ENCODE assay signal across 8 cellular contexts in genomic region chr3:101381809-101382208, GRCh38.
A peak's percentile ranks its signal among the peaks of the same experiment; 100 is the strongest.
DNase-seq lines count a peak whose midpoint lies in the region; ATAC-seq, FAIRE-seq and TF ChIP-seq lines count a peak whose summit lies in the region.

No MANE protein-coding gene starts in this region.

- no peaks in the 10 kb centered on the region for H3K27me3 Mint-ChIP-seq in MCF 10A (ENCODE audit: insufficient read depth, unreplicated experiment)

- CTCF ChIA-PET in MCF 10A (lab: Yijun Ruan, JAX): interaction anchor here (0.6 to 1.3 kb wide), 9 partner anchors 9 to 1065 kb away, joined by 3 to 5 read pairs (median 3); no protein-coding TSS in a partner anchor

- H3K27ac ChIP-seq in breast epithelium (no peak overlapping the region), kidney (ENCODE audit: low read depth in 2 of 2, low read length in 2 of 2) (no peak overlapping the region)

- no peak overlapping the region for H3K9ac ChIP-seq in kidney (ENCODE audit: low read length in 2 of 2)

- DNase-seq in MCF 10A (ENCODE audit: unreplicated experiment) (peak; percentile 51), breast epithelium (ENCODE audit: low spot score in 2 of 2) (no peak), NCI-H1694 treated with DMSO at 0.1 percent for 48 hours (lab: John Stamatoyannopoulos, UW) (peak; percentile 27), amniotic stem cell (lab: John Stamatoyannopoulos, UW) (peak; percentile 57), kidney (no peak), GM20000 (ENCODE audit: low spot score) (no peak)

- no peaks in the 10 kb centered on the region for H3K27me3 ChIP-seq in breast epithelium

- H3K4me1 ChIP-seq in breast epithelium (no peaks in the 10 kb centered on the region), kidney (ENCODE audit: control insufficient read depth in 1 of 2, insufficient read depth in 1 of 2, low read depth in 1 of 2, low read length in 2 of 2) (peaks cover 0 to 5% of the 10 kb centered on the region in 2 donors)

- POLR2A ChIA-PET in MCF 10A (lab: Yijun Ruan, JAX): no interaction called here

- no peaks in the 10 kb centered on the region for H3K9me3 ChIP-seq in breast epithelium
- H3K9me3 ChIP-seq in kidney (ENCODE audit: control insufficient read depth in 1 of 2, low read length in 2 of 2): peaks cover 0 to 5% of the 10 kb centered on the region in 2 donors

- H3K36me3 ChIP-seq in breast epithelium (no peaks in the 10 kb centered on the region), kidney (ENCODE audit: control insufficient read depth in 1 of 2, insufficient read depth in 2 of 2, low read length in 2 of 2) (peaks cover 0 to 2% of the 10 kb centered on the region in 2 donors)

- BruUV-seq in MCF 10A (replicated peaks; lab: Mats Ljungman, UMichigan): no TSS peak

- peak; percentile 46 for FAIRE-seq in kidney (lab: Jason Lieb, UNC)

- H3K4me1 Mint-ChIP-seq in MCF 10A (ENCODE audit: insufficient read depth, unreplicated experiment): no peaks in the 10 kb centered on the region

- H3K4me3 ChIP-seq in breast epithelium (no peak overlapping the region), kidney (ENCODE audit: low read length in 2 of 2) (no peak overlapping the region)

- peak; percentile 30 for TF ChIP-seq CTCF in MCF 10A (IDR thresholded peaks at IDR 0.05; ENCODE audit: unreplicated experiment)
- peak in 1 of 3 donors; percentile 32 for TF ChIP-seq CTCF in breast epithelium (IDR thresholded peaks at IDR 0.05)
- TF ChIP-seq CTCF in kidney (IDR thresholded peaks at IDR 0.05; ENCODE audit: borderline replicate concordance, extremely low read depth, insufficient read depth): peak; percentile 24
- TF ChIP-seq CTCF in GM20000 (IDR thresholded peaks at IDR 0.05; ENCODE audit: extremely low read depth, missing control alignments): no peak

- no peak overlapping the region for H3K27ac Mint-ChIP-seq in MCF 10A (ENCODE audit: low read depth, unreplicated experiment)

- peaks cover 7% of the 10 kb centered on the region for H3K36me3 Mint-ChIP-seq in MCF 10A (ENCODE audit: insufficient read depth, unreplicated experiment)

- no peak for ATAC-seq in GM18511 (IDR thresholded peaks at IDR 0.05; ENCODE audit: unreplicated experiment)
- ATAC-seq in GM21360 (IDR thresholded peaks at IDR 0.05; ENCODE audit: unreplicated experiment): no peak

- no peak overlapping the region for H3K4me3 Mint-ChIP-seq in MCF 10A (ENCODE audit: unreplicated experiment)

- peaks cover 8% of the 10 kb centered on the region for H3K9me3 Mint-ChIP-seq in MCF 10A (ENCODE audit: unreplicated experiment)

- TF ChIP-seq POLR2A in breast epithelium (IDR thresholded peaks at IDR 0.05): no peak

- intact Hi-C loops in MCF 10A (cut with micrococcal nuclease): loop anchor here (5.0 to 10.0 kb wide), 3 partner anchors 177 to 560 kb away; no protein-coding TSS in a partner anchor
- intact Hi-C loops in breast epithelium (cut with DNase I; ENCODE audit: low total_unique reads): no loop called here
- intact Hi-C loops in kidney (cut with DNase I): no loop called here

Comparison
In these comparisons a context has a peak if more than half of its experiments do, and no peak if none do; other contexts are left out.
1. DNase-seq: peak in MCF 10A (single experiment), NCI-H1694 treated with DMSO at 0.1 percent for 48 hours (single experiment) and amniotic stem cell (single experiment); none in breast epithelium (0 of 2), kidney (single experiment) and GM20000 (single experiment).